ENCODE assay signal across 8 cellular contexts in genomic region chr11:64803163-64803845, GRCh38. TPM values are rescaled to one million over a fixed set of nuclear protein-coding genes. Genes with fewer than 3 reads are reported as not detected.
DNase-seq lines count a peak whose midpoint lies in the region; ATAC-seq, FAIRE-seq and TF ChIP-seq lines count a peak whose summit lies in the region.

Gene MAP4K2, minus strand, starts transcription at chr11:64803214. Its CDS starts 65 bp downstream, at chr11:64803149.

- no peaks in the 10 kb centered on the region for H3K79me2 ChIP-seq in HepG2 (ENCODE audit: insufficient read depth, low read length)

- TF ChIP-seq RAD21 in HepG2 (CRISPR knock-in tag; IDR thresholded peaks at IDR 0.05): no peak

- peak; percentile 65 for TF ChIP-seq CTCF in HepG2 (CRISPR knock-in tag; IDR thresholded peaks at IDR 0.05)

- under 1% methylated on average over 29 of the region's 57 CpGs for WGBS in HepG2 (ENCODE audit: low lambda C conversion rate)

- ATAC-seq in GM18511 (IDR thresholded peaks at IDR 0.05; ENCODE audit: unreplicated experiment) (peak; percentile 66), HG03342 (IDR thresholded peaks at IDR 0.05; ENCODE audit: unreplicated experiment) (peak; percentile 56), HepG2 (peak; percentile 76)

- DNase-seq in 8988T: peak; percentile 99
- DNase-seq in NCI-H510A treated with DMSO at 0.1 percent for 48 hours (lab: John Stamatoyannopoulos, UW): peak; percentile 85
- peak; percentile 66 to 75 for DNase-seq in activated CD4-positive, alpha-beta T cell treated with anti-CD3 and anti-CD28 coated beads, Interleukin-2, amount 50 U/mL, for 24 hours (ENCODE audit: low read depth in 1 of 2, low spot score in 1 of 2)
- DNase-seq in dermis blood vessel endothelial cell: peak; percentile 79
- DNase-seq in HepG2 (ENCODE audit: low spot score): peak; percentile 70
- DNase-seq in stimulated activated CD4-positive, alpha-beta T cell treated with anti-CD3 and anti-CD28 coated beads, Interleukin-2, amount 100 ng/mL, for 4 hours (ENCODE audit: low read depth): peak; percentile 79

- FAIRE-seq in HepG2 (lab: Jason Lieb, UNC): no peak

- H2AFZ ChIP-seq in HepG2 (ENCODE audit: low read length): no peak within 1 kb of the TSS

- no peaks in the 10 kb centered on the region for H4K20me1 ChIP-seq in HepG2 (ENCODE audit: insufficient read depth, low read length)

- no peaks in the 10 kb centered on the region for H3K27me3 ChIP-seq in HepG2 (ENCODE audit: control insufficient read depth in 1 of 2, insufficient read depth in 2 of 2, low read length in 2 of 2)

- peak within 1 kb of the TSS; percentile 61 to 74 (median 66) for H3K4me3 ChIP-seq in HepG2 (replicated peaks in 1 of 3; ENCODE audit: insufficient read depth in 1 of 3, low read depth in 2 of 3, low read length in 3 of 3)

- H3K9ac ChIP-seq in HepG2 (ENCODE audit: insufficient read depth, low read depth, low read length): peak within 1 kb of the TSS; percentile 59

- 0 out of 4 replicates have a peak, but pooled peaks of 1 of the 2 experiments have one; percentile 40 for TF ChIP-seq POLR2A in HepG2 (IDR thresholded peaks at IDR 0.05; ENCODE audit: insufficient read depth in 1 of 2, low read depth in 2 of 2, low read length in 2 of 2)

- H3K36me3 ChIP-seq in HepG2 (replicated peaks in 1 of 2; ENCODE audit: control insufficient read depth in 1 of 2, insufficient read depth in 2 of 2, low read length in 2 of 2): peaks cover 9 to 27% of the 10 kb centered on the region in 2 experiments; a peak in 4 of 5 replicates

- peak within 1 kb of the TSS; percentile 63 for H3K27ac ChIP-seq in HepG2 (ENCODE audit: extremely low read length, insufficient read depth, low read length)

- no peak for TF ChIP-seq EP300 in HepG2 (IDR thresholded peaks at IDR 0.05; ENCODE audit: low read depth in 2 of 2, low read length in 2 of 2)
- TF ChIP-seq EP300 in HepG2 (CRISPR knock-in tag; IDR thresholded peaks at IDR 0.05; ENCODE audit: borderline replicate concordance): no peak

- peak within 1 kb of the TSS; percentile 75 for H3K4me2 ChIP-seq in HepG2 (ENCODE audit: low read depth, low read length)

- CTCF ChIA-PET in HepG2 (lab: Yijun Ruan, JAX; ENCODE audit: low intra/inter-chr PET ratio, low total read pairs): no interaction called here

- POLR2A ChIA-PET in HepG2 (lab: Yijun Ruan, JAX): interaction anchor here (1.2 to 2.3 kb wide), 2 partner anchors 25 to 40 kb away, joined by 5 to 10 read pairs; partner anchors contain the start of genes CDC42BPG and SF1

- in situ Hi-C loops in HepG2 (cut with HindIII; ENCODE audit: extremely low pct_ligation_motif_present, low pct_unique_long_range_greater_than_20kb): loop anchor here (5.0 kb wide), 1 partner anchor 39 kb away; the partner anchor contains the start of gene CDC42BPG

- intact Hi-C loops in HepG2 (cut with micrococcal nuclease; ENCODE audit: unreplicated experiment): loop anchor here (2.0 to 5.0 kb wide), 2 partner anchors 25 to 44 kb away; partner anchors contain the start of gene SF1

- no TSS peak for BruUV-seq in HepG2 (replicated peaks; lab: Mats Ljungman, UMichigan)

- H3K9me3 ChIP-seq in HepG2 (ENCODE audit: low read length): no peaks in the 10 kb centered on the region

- H3K4me1 ChIP-seq in HepG2 (ENCODE audit: insufficient read depth, low read length): peaks cover 56% of the 10 kb centered on the region

TF ChIP-seq in HepG2, 621 proteins besides CTCF, POLR2A, EP300 and RAD21 (continues in another document):
- no peak for TF ChIP-seq BRD4 (CRISPR knock-in tag; IDR thresholded peaks at IDR 0.05)
- TF ChIP-seq, protein P1, sequence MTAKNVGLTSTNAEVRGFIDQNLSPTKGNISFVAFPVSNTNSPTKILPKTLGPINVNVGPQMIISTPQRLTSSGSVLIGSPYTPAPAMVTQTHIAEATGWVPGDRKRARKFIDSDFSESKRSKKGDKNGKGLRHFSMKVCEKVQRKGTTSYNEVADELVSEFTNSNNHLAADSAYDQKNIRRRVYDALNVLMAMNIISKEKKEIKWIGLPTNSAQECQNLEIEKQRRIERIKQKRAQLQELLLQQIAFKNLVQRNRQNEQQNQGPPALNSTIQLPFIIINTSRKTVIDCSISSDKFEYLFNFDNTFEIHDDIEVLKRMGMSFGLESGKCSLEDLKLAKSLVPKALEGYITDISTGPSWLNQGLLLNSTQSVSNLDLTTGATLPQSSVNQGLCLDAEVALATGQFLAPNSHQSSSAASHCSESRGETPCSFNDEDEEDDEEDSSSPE (CRISPR knock-in tag; IDR thresholded peaks at IDR 0.05): peak; percentile 28; the same call in 1 of the 2 replicates
- no peak for TF ChIP-seq ZNF503 (CRISPR knock-in tag; IDR thresholded peaks at IDR 0.05)
- 0 out of 2 replicates have a peak, but pooled peaks have one; percentile 48 for TF ChIP-seq ERF (CRISPR knock-in tag; IDR thresholded peaks at IDR 0.05)
- TF ChIP-seq HHEX (CRISPR knock-in tag; IDR thresholded peaks at IDR 0.05): no peak
- TF ChIP-seq ZNF781 (CRISPR knock-in tag; IDR thresholded peaks at IDR 0.05; ENCODE audit: borderline replicate concordance, not compliant biosample characterization): no peak
- TF ChIP-seq, protein P2, sequence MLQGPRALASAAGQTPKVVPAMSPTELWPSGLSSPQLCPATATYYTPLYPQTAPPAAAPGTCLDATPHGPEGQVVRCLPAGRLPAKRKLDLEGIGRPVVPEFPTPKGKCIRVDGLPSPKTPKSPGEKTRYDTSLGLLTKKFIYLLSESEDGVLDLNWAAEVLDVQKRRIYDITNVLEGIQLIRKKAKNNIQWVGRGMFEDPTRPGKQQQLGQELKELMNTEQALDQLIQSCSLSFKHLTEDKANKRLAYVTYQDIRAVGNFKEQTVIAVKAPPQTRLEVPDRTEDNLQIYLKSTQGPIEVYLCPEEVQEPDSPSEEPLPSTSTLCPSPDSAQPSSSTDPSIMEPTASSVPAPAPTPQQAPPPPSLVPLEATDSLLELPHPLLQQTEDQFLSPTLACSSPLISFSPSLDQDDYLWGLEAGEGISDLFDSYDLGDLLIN (CRISPR knock-in tag; IDR thresholded peaks at IDR 0.05; ENCODE audit: borderline replicate concordance): no peak

RNA-seq across cellular contexts. Expression of gene MAP4K2, which starts in this region (rescaled TPM):
- total RNA-seq in dermis blood vessel endothelial cell (46.1 and 93.6 TPM in 2 replicates), HepG2 (2016; rRNA removed; fragmentation: Illumina TruSeq; extraction: Trizol) (7.8 and 8.3 TPM in 2 replicates)
- total RNA-seq in HepG2 (2016; cell fraction: cytosol; rRNA removed; fragmentation: Illumina TruSeq; extraction: Trizol; ENCODE audit: low read depth): 3.5 and 4.1 TPM in 2 replicates
- 4.8 and 7.6 TPM in 2 replicates for total RNA-seq in HepG2 (2016; cell fraction: insoluble cytoplasmic fraction; rRNA removed; fragmentation: Illumina TruSeq; extraction: Trizol)
- 10.9 and 11.1 TPM in 2 replicates for total RNA-seq in HepG2 (2016; cell fraction: membrane; rRNA removed; fragmentation: Illumina TruSeq; extraction: Trizol)
- total RNA-seq in HepG2 (2016; cell fraction: nucleus; rRNA removed; fragmentation: Illumina TruSeq; extraction: Trizol): 6.7 and 7.4 TPM in 2 replicates
- polyA plus RNA-seq in HepG2 (2011; rRNA removed): 15.5 and 17.6 TPM in 2 replicates
- 7.7 and 11.1 TPM in 2 replicates for polyA plus RNA-seq in HepG2 (2011; cell fraction: cytosol; rRNA removed)
- polyA plus RNA-seq in HepG2 (2011; cell fraction: nucleus; rRNA removed): 71.3 and 101 TPM in 2 replicates
- 8.7 and 10.1 TPM in 2 replicates for polyA plus RNA-seq in HepG2 (2012)
- polyA plus RNA-seq in HepG2 (2016; cell fraction: cytosol; fragmentation: Illumina TruSeq; extraction: Trizol; ENCODE audit: low read depth): 5.1 and 6.2 TPM in 2 replicates
- polyA plus RNA-seq in HepG2 (2016; cell fraction: insoluble cytoplasmic fraction; fragmentation: Illumina TruSeq; extraction: Trizol; ENCODE audit: low read depth): 7.8 and 9.1 TPM in 2 replicates
- polyA plus RNA-seq in HepG2 (2016; cell fraction: membrane; fragmentation: Illumina TruSeq; extraction: Trizol; ENCODE audit: low read depth): 9.5 and 11.8 TPM in 2 replicates
- 20.0 and 20.1 TPM in 2 replicates for polyA plus RNA-seq in HepG2 (2016; cell fraction: nucleus; fragmentation: Illumina TruSeq; extraction: Trizol; ENCODE audit: insufficient read depth, low read depth)
- polyA minus RNA-seq in HepG2 (2011; rRNA and poly(A)+ RNA removed; ENCODE audit: low replicate concordance): 25.9 and 40.8 TPM in 2 replicates
- polyA minus RNA-seq in HepG2 (2011; cell fraction: cytosol; rRNA and poly(A)+ RNA removed): 4.3 and 6.6 TPM in 2 replicates
- polyA minus RNA-seq in HepG2 (2011; cell fraction: nucleus; rRNA and poly(A)+ RNA removed): 8.7 and 10.9 TPM in 2 replicates

Comparison
In these comparisons a context has a peak if more than half of its experiments do, and no peak if none do; other contexts are left out.
1. Peak in every context shown above with its lines: DNase-seq, ATAC-seq, H3K4me3 ChIP-seq and H3K27ac ChIP-seq.